ENCODE assay signal across 1 cellular context in genomic region chr13:32354040-32354439, GRCh38.
A peak's percentile ranks its signal among the peaks of the same experiment; 100 is the strongest.
TF ChIP-seq lines count a peak whose summit lies in the region.

No MANE protein-coding gene starts in this region.

TF ChIP-seq in GM12878, 131 proteins besides CTCF, POLR2A, EP300 and RAD21 (continued from another document):
- TF ChIP-seq RELB (IDR thresholded peaks at IDR 0.05; ENCODE audit: low read depth) (peak; percentile 19; the same call in 1 of the 2 replicates), ZBTB33 (IDR thresholded peaks at IDR 0.05) (0 out of 2 replicates have a peak, but pooled peaks have one; percentile 41), MXI1 (IDR thresholded peaks at IDR 0.05; ENCODE audit: low read depth, low read length) (no peak), FOS (IDR thresholded peaks at IDR 0.05; ENCODE audit: borderline replicate concordance, extremely low read depth, insufficient read length) (no peak)
